Comparison of ENCODE assay signal across 8 cellular contexts in the genomic region with DNA sequence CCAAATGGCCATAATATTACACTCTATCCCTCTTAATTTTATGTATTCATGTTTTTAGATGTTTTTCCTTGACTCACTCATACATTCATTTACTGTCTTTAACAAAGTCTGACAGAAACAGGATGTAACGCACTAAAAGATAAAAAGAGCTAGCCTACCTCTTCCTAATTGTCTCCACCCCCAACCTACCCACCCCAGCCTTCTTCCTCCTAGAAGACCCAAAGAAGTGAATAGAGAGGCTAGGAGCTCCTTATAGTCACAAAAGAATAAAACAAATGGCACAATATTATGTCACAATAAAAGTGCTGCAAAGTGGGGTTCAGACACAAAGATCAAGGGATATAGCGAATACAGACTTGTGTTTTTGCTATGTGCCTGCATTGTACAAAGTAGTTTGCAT. TPM values are rescaled to one million over a fixed set of nuclear protein-coding genes. Genes with fewer than 3 reads are reported as not detected.
DNase-seq lines count a peak whose midpoint lies in the region; ATAC-seq and TF ChIP-seq lines count a peak whose summit lies in the region.

No MANE protein-coding gene starts in this region.

- TF ChIP-seq POLR2A in esophagus muscularis mucosa (IDR thresholded peaks at IDR 0.05; ENCODE audit: low read depth) (no peak), prostate gland (IDR thresholded peaks at IDR 0.05) (no peak)

- peaks cover 25% of the 10 kb centered on the region for H3K36me3 ChIP-seq in SJSA1
- H3K36me3 ChIP-seq in esophagus muscularis mucosa = peaks cover 24 to 38% (median 29%) of the 10 kb centered on the region in 4 donors
- no peaks in the 10 kb centered on the region for H3K36me3 ChIP-seq in prostate gland

- H3K27ac ChIP-seq in SJSA1 (peak overlapping the region; percentile 97), esophagus muscularis mucosa (replicated peaks in 1 of 4) (peak overlapping the region; percentile 88 to 96 (median 93)), prostate gland (peak overlapping the region; percentile 89 to 94)

- H3K27me3 ChIP-seq in SJSA1 (replicated peaks) = no peaks in the 10 kb centered on the region
- H3K27me3 ChIP-seq in esophagus muscularis mucosa = no peaks in the 10 kb centered on the region
- H3K27me3 ChIP-seq in prostate gland (replicated peaks; ENCODE audit: insufficient read depth) = no peaks in the 10 kb centered on the region

- H3K4me3 ChIP-seq in SJSA1 = peak overlapping the region; percentile 63
- peak overlapping the region; percentile 72 to 88 (median 82) for H3K4me3 ChIP-seq in esophagus muscularis mucosa
- peak overlapping the region; percentile 73 to 82 for H3K4me3 ChIP-seq in prostate gland

- 33% methylated on average over 2 of the region's 2 CpGs for WGBS in esophagus muscularis mucosa
- 23% methylated on average over 2 of the region's 2 CpGs for WGBS in prostate gland

- intact Hi-C loops in esophagus muscularis mucosa (cut with DNase I) = no loop called here
- intact Hi-C loops in prostate gland (cut with DNase I) = no loop called here

- TF ChIP-seq EP300 in esophagus muscularis mucosa (IDR thresholded peaks at IDR 0.05) = no peak

- H3K9me3 ChIP-seq in SJSA1 (replicated peaks) (no peaks in the 10 kb centered on the region), esophagus muscularis mucosa (no peaks in the 10 kb centered on the region), prostate gland (no peaks in the 10 kb centered on the region)

- DNase-seq in GF-D8 (lab: John Stamatoyannopoulos, UW) (peak; percentile 5), SJSA1 (ENCODE audit: low read depth in 1 of 2, low spot score in 2 of 2) (no peak), esophagus muscularis mucosa (ENCODE audit: extremely low spot score) (no peak), prostate gland (ENCODE audit: low spot score) (no peak), NCI-H1048 (lab: John Stamatoyannopoulos, UW) (no peak), SHP77 (lab: John Stamatoyannopoulos, UW) (no peak), medulla oblongata (ENCODE audit: extremely low spot score) (no peak)

- no peak for TF ChIP-seq CTCF in esophagus muscularis mucosa (IDR thresholded peaks at IDR 0.05)
- TF ChIP-seq CTCF in prostate gland (IDR thresholded peaks at IDR 0.05) = no peak

- no peak for ATAC-seq in GM19035 (IDR thresholded peaks at IDR 0.05; ENCODE audit: unreplicated experiment)

- peaks cover 10% of the 10 kb centered on the region; the same call in 1 of the 2 replicates for H3K4me1 ChIP-seq in SJSA1 (replicated peaks)
- H3K4me1 ChIP-seq in esophagus muscularis mucosa = peaks cover 15 to 24% (median 21%) of the 10 kb centered on the region in 4 donors
- H3K4me1 ChIP-seq in prostate gland (replicated peaks) = peaks cover 8% of the 10 kb centered on the region

RNA-seq across cellular contexts. Expression of gene NOL8, which starts 0.7 kb away (rescaled TPM):
- 16.3 and 25.1 TPM in 2 replicates for total RNA-seq in SJSA1 (2014; rRNA removed; shearing (Covaris generic))
- total RNA-seq in esophagus muscularis mucosa (10 to 100 TPM; 17.1 to 28.2 (median 22.5) TPM), prostate gland (10 to 100 TPM; 23.8 to 26.6 TPM)

RNA-seq across cellular contexts. Expression of gene CENPP, which starts 1.3 kb away (rescaled TPM):
- 9.6 and 11.0 TPM in 2 replicates for total RNA-seq in SJSA1 (2014; rRNA removed; shearing (Covaris generic))
- 1 to 10 TPM; 1.0 to 5.8 (median 2.0) TPM for total RNA-seq in esophagus muscularis mucosa
- 10 to 100 TPM in 1 of 2 donors, 1 to 10 TPM in 1; 1.4 to 21.5 TPM for total RNA-seq in prostate gland

RNA-seq across cellular contexts. Expression of gene IARS1, which starts 31.0 kb away (rescaled TPM):
- total RNA-seq in SJSA1 (2014; rRNA removed; shearing (Covaris generic)) = 172 and 186 TPM in 2 replicates
- 10 to 100 TPM; 49.8 to 80.6 (median 67.1) TPM for total RNA-seq in esophagus muscularis mucosa
- total RNA-seq in prostate gland = 10 to 100 TPM; 58.3 to 89.2 TPM
